In genomic region chr6:44806656-44807055, GRCh38 we compare ENCODE assay signal across 18 cellular contexts.
DNase-seq lines count a peak whose midpoint lies in the region; ATAC-seq, FAIRE-seq and TF ChIP-seq lines count a peak whose summit lies in the region.
"Had no signal": no experiment of that assay in that cellular context is flagged by ENCODE, and none has a peak within 500 bp of the region (broad histone marks: within the 10 kb centered on the region; RNA-seq: fewer than 3 reads in every experiment).

No MANE protein-coding gene starts in this region.

- H3K36me3 ChIP-seq in GM23248 (ENCODE audit: low read depth), result no peaks in the 10 kb centered on the region
- H3K36me3 ChIP-seq in RWPE2 (ENCODE audit: low read depth), result no peaks in the 10 kb centered on the region
- H3K36me3 ChIP-seq in HepG2 (replicated peaks in 1 of 2; ENCODE audit: control insufficient read depth in 1 of 2, insufficient read depth in 2 of 2, low read length in 2 of 2), result no peaks in the 10 kb centered on the region

- DNase-seq in A172 (ENCODE audit: low spot score), result peak; percentile 11
- peak; percentile 3 for DNase-seq in GM23248
- DNase-seq in RWPE2 (ENCODE audit: low spot score), result no peak
- DNase-seq in HepG2 (ENCODE audit: low spot score), result no peak
- no peak for DNase-seq in coronary artery (ENCODE audit: low spot score)
- no peak for DNase-seq in NAMALWA (ENCODE audit: low spot score)
- DNase-seq in substantia nigra (lab: John Stamatoyannopoulos, UW), result no peak
- DNase-seq in GM03348 (ENCODE audit: low spot score), result no peak
- DNase-seq: CD4-positive, alpha-beta T cell; DND-41; H7; NCI-H2029; NCI-H2171 treated with DMSO at 0.1 percent for 48 hours; NCI-H510A; OCI-M1 had no signal

- no peak for TF ChIP-seq POLR2A in HepG2 (IDR thresholded peaks at IDR 0.05; ENCODE audit: insufficient read depth in 1 of 2, low read depth in 2 of 2, low read length in 2 of 2)

- H2AFZ ChIP-seq in GM23248 (no peak overlapping the region), HepG2 (ENCODE audit: low read length) (no peak overlapping the region)

- no peak for TF ChIP-seq EP300 in HepG2 (IDR thresholded peaks at IDR 0.05; ENCODE audit: low read depth in 2 of 2, low read length in 2 of 2)
- no peak for TF ChIP-seq EP300 in HepG2 (CRISPR knock-in tag; IDR thresholded peaks at IDR 0.05; ENCODE audit: borderline replicate concordance)

- no peak for TF ChIP-seq RAD21 in HepG2 (CRISPR knock-in tag; IDR thresholded peaks at IDR 0.05)

- no peak for FAIRE-seq in HepG2 (lab: Jason Lieb, UNC)

- CTCF ChIA-PET in HepG2 (lab: Yijun Ruan, JAX; ENCODE audit: low intra/inter-chr PET ratio, low total read pairs), result no interaction called here

- H3K4me2 ChIP-seq in GM23248 (ENCODE audit: unreplicated experiment) (no peak overlapping the region), HepG2 (ENCODE audit: low read depth, low read length) (no peak overlapping the region)
- H3K4me2 ChIP-seq: KMS-11 had no signal

- H3K79me2 ChIP-seq in GM23248 (ENCODE audit: insufficient read depth) (no peaks in the 10 kb centered on the region), HepG2 (ENCODE audit: insufficient read depth, low read length) (no peaks in the 10 kb centered on the region)

- no peaks in the 10 kb centered on the region for H3K9me3 ChIP-seq in GM23248 (ENCODE audit: low read depth)
- H3K9me3 ChIP-seq in RWPE2 (ENCODE audit: severe bottlenecking), result no peaks in the 10 kb centered on the region
- no peaks in the 10 kb centered on the region for H3K9me3 ChIP-seq in HepG2 (ENCODE audit: low read length)

- H4K20me1 ChIP-seq in GM23248 (ENCODE audit: insufficient read depth), result no peaks in the 10 kb centered on the region
- no peaks in the 10 kb centered on the region for H4K20me1 ChIP-seq in HepG2 (ENCODE audit: insufficient read depth, low read length)

- intact Hi-C loops in HepG2 (cut with micrococcal nuclease; ENCODE audit: unreplicated experiment), result no loop called here

- no peak overlapping the region for H3K9ac ChIP-seq in GM23248
- H3K9ac ChIP-seq in HepG2 (ENCODE audit: insufficient read depth, low read depth, low read length), result no peak overlapping the region
- H3K9ac ChIP-seq: KMS-11 had no signal

- H3F3A ChIP-seq in GM23248 (ENCODE audit: insufficient read depth), result peaks cover 12% of the 10 kb centered on the region

- in situ Hi-C loops in GM23248 (cut with MboI) (no loop called here), HepG2 (cut with HindIII; ENCODE audit: extremely low pct_ligation_motif_present, low pct_unique_long_range_greater_than_20kb) (no loop called here)

- BruUV-seq in HepG2 (replicated peaks; lab: Mats Ljungman, UMichigan), result no TSS peak

- ATAC-seq in RWPE2 (ENCODE audit: low read depth), result 0 out of 3 replicates have a peak, but pooled peaks have one; percentile 29
- peak; percentile 36 for ATAC-seq in HepG2
- ATAC-seq: Right ventricle myocardium inferior had no signal

- H3K4me3 ChIP-seq in GM23248 (no peak overlapping the region), RWPE2 (ENCODE audit: severe bottlenecking) (no peak overlapping the region), HepG2 (replicated peaks in 1 of 3; ENCODE audit: insufficient read depth in 1 of 3, low read depth in 2 of 3, low read length in 3 of 3) (no peak overlapping the region), coronary artery (no peak overlapping the region)
- H3K4me3 ChIP-seq: SK-N-MC had no signal

- POLR2A ChIA-PET in HepG2 (lab: Yijun Ruan, JAX), result no interaction called here

- H3K27ac ChIP-seq in GM23248, result no peak overlapping the region
- H3K27ac ChIP-seq in RWPE2 (ENCODE audit: poor library complexity, severe bottlenecking), result no peak overlapping the region
- H3K27ac ChIP-seq in HepG2 (ENCODE audit: extremely low read length, insufficient read depth, low read length), result no peak overlapping the region
- no peak overlapping the region for H3K27ac ChIP-seq in coronary artery
- no peak overlapping the region for H3K27ac ChIP-seq in substantia nigra (ENCODE audit: low read depth, low read length, poor library complexity, severe bottlenecking)
- H3K27ac ChIP-seq: KMS-11, SK-N-MC had no signal

- TF ChIP-seq CTCF in RWPE2 (IDR thresholded peaks at IDR 0.05; ENCODE audit: poor library complexity, severe bottlenecking) (no peak), HepG2 (CRISPR knock-in tag; IDR thresholded peaks at IDR 0.05) (no peak), coronary artery (IDR thresholded peaks at IDR 0.05) (no peak)

- no peaks in the 10 kb centered on the region for H3K9me2 ChIP-seq in GM23248 (ENCODE audit: insufficient read depth)

- WGBS in GM23248 (ENCODE audit: low coverage in 1 of 2, low lambda C conversion rate in 2 of 2, missing lambda C conversion rate in 2 of 2), 2 experiments, result 86 to 87% methylated on average over 5 of the region's 5 CpGs
- WGBS in HepG2 (ENCODE audit: low lambda C conversion rate), result 47% methylated on average over 5 of the region's 5 CpGs

- H3K4me1 ChIP-seq in GM23248 (ENCODE audit: insufficient read depth) (peaks cover 11% of the 10 kb centered on the region), RWPE2 (ENCODE audit: insufficient read depth, poor library complexity, severe bottlenecking) (no peaks in the 10 kb centered on the region), HepG2 (ENCODE audit: insufficient read depth, low read length) (peaks cover 8% of the 10 kb centered on the region)

- H3K27me3 ChIP-seq in GM23248 (replicated peaks; ENCODE audit: insufficient read depth) (no peaks in the 10 kb centered on the region), RWPE2 (ENCODE audit: insufficient read depth, poor library complexity, severe bottlenecking) (no peaks in the 10 kb centered on the region), HepG2 (ENCODE audit: control insufficient read depth in 1 of 2, insufficient read depth in 2 of 2, low read length in 2 of 2) (no peaks in the 10 kb centered on the region)

TF ChIP-seq in HepG2, 621 proteins besides CTCF, POLR2A, EP300 and RAD21:
- TF ChIP-seq POLR2G (IDR thresholded peaks at IDR 0.05; ENCODE audit: low read depth, low read length) (no peak), SPEN (CRISPR knock-in tag; IDR thresholded peaks at IDR 0.05; ENCODE audit: low read depth) (no peak), BCL3 (CRISPR knock-in tag; IDR thresholded peaks at IDR 0.05) (no peak), ZNF766 (CRISPR knock-in tag; IDR thresholded peaks at IDR 0.05; ENCODE audit: borderline replicate concordance) (no peak), ETV5 (CRISPR knock-in tag; IDR thresholded peaks at IDR 0.05; ENCODE audit: borderline replicate concordance) (no peak), ZNF274 (CRISPR knock-in tag; IDR thresholded peaks at IDR 0.05) (no peak), IKZF5 (CRISPR knock-in tag; IDR thresholded peaks at IDR 0.05) (no peak), ZNF567 (CRISPR knock-in tag; IDR thresholded peaks at IDR 0.05; ENCODE audit: borderline replicate concordance) (no peak), HCFC1 (IDR thresholded peaks at IDR 0.05; ENCODE audit: low read depth, low read length) (no peak), HNRNPL (IDR thresholded peaks at IDR 0.05; ENCODE audit: low read depth, low read length) (no peak), SMYD3 (CRISPR knock-in tag; IDR thresholded peaks at IDR 0.05) (no peak), SRY (CRISPR knock-in tag; IDR thresholded peaks at IDR 0.05) (no peak), ZNF589 (CRISPR knock-in tag; conservative IDR thresholded peaks at IDR 0.05) (no peak)

Comparison
In these comparisons a context has a peak if more than half of its experiments do, and no peak if none do; other contexts are left out.
1. DNase-seq: peak in A172 (single experiment) and GM23248 (single experiment); none in RWPE2 (single experiment), HepG2 (single experiment), coronary artery (single experiment), NAMALWA (single experiment), substantia nigra (0 of 49) and GM03348 (single experiment).